8 cellular contexts compared by ENCODE assay signal in the genomic region with DNA sequence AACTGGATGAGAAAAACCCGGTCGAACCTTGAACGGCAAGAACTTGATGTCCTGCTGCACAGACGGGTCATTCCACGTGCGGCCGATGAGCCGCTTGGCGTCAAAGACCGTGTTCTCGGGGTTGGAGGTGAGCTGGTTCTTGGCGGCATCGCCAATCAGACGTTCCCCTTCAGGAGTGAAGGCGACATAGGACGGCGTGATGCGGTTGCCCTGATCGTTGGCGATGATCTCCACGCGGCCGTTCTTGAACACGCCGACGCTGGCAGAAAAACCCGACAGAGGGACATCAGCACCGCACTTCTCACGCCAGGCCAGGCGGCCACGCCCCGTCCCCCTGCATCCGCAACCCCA. TPM values are rescaled to one million over a fixed set of nuclear protein-coding genes. Genes with fewer than 3 reads are reported as not detected.
A peak's percentile ranks its signal among the peaks of the same experiment; 100 is the strongest.
DNase-seq lines count a peak whose midpoint lies in the region; ATAC-seq, FAIRE-seq and TF ChIP-seq lines count a peak whose summit lies in the region.

No MANE protein-coding gene starts in this region.

- intact Hi-C loops in uterus (cut with DNase I; ENCODE audit: low total_unique reads): no loop called here

- TF ChIP-seq POLR2A in uterus (IDR thresholded peaks at IDR 0.05): no peak
- no peak for TF ChIP-seq POLR2A in H54 (IDR thresholded peaks at IDR 0.05; ENCODE audit: low read depth, low read length)

- no peaks in the 10 kb centered on the region for H3K9me3 Mint-ChIP-seq in nephron

- H3K4me3 ChIP-seq in WERI-Rb-1 (ENCODE audit: low read depth, low read length) (peak overlapping the region; percentile 87), epithelial cell of proximal tubule (ENCODE audit: low read depth, low read length) (peak overlapping the region; percentile 84), uterus (peak overlapping the region; percentile 83 to 84)

- peaks cover 55% of the 10 kb centered on the region for H3K36me3 ChIP-seq in WERI-Rb-1
- no peaks in the 10 kb centered on the region for H3K36me3 ChIP-seq in uterus

- H3K4me3 Mint-ChIP-seq in nephron: peak overlapping the region; percentile 94 to 96 (median 95)

- H3K9me3 ChIP-seq in WERI-Rb-1 (ENCODE audit: severe bottlenecking): no peaks in the 10 kb centered on the region
- H3K9me3 ChIP-seq in uterus: no peaks in the 10 kb centered on the region

- ATAC-seq in HG03159 (IDR thresholded peaks at IDR 0.05; ENCODE audit: unreplicated experiment): peak; percentile 1

- peak; percentile 31 for DNase-seq in activated T-cell treated with anti-CD3 and anti-CD28 coated beads for 24 hours (ENCODE audit: low read depth)
- DNase-seq in activated T-cell treated with anti-CD3 and anti-CD28 coated beads, Interleukin-2, amount 50 U/mL, for 1 hour: no peak
- DNase-seq in WERI-Rb-1: no peak
- DNase-seq in epithelial cell of proximal tubule (ENCODE audit: low read depth): no peak
- peak in 1 of 2 donors; percentile 46 for DNase-seq in uterus
- DNase-seq in H54 (ENCODE audit: insufficient read length, low spot score): no peak

- peaks cover 0 to 6% of the 10 kb centered on the region in 2 donors for H3K4me1 ChIP-seq in uterus

- H3K27ac Mint-ChIP-seq in nephron: peak overlapping the region; percentile 91 to 99 (median 98)

- TF ChIP-seq CTCF in WERI-Rb-1 (IDR thresholded peaks at IDR 0.05; ENCODE audit: low read depth, low read length) (no peak), epithelial cell of proximal tubule (conservative IDR thresholded peaks at IDR 0.05; ENCODE audit: low read depth, low read length) (no peak), nephron (IDR thresholded peaks at IDR 0.05; ENCODE audit: unreplicated experiment in 3 of 3) (no peak), uterus (IDR thresholded peaks at IDR 0.05) (no peak)

- H3K4me1 Mint-ChIP-seq in nephron: peaks cover 38% of the 10 kb centered on the region

- H3K36me3 Mint-ChIP-seq in nephron (ENCODE audit: low read depth): peaks cover 53% of the 10 kb centered on the region

- H3K27ac ChIP-seq in WERI-Rb-1 (peak overlapping the region; percentile 91), uterus (peak overlapping the region; percentile 75 to 90)

- no peaks in the 10 kb centered on the region for H3K27me3 ChIP-seq in WERI-Rb-1 (ENCODE audit: insufficient read depth, low read depth, severe bottlenecking)
- H3K27me3 ChIP-seq in uterus: no peaks in the 10 kb centered on the region

- H3K27me3 Mint-ChIP-seq in nephron (ENCODE audit: low read depth): no peaks in the 10 kb centered on the region

- FAIRE-seq in H54 (lab: Jason Lieb, UNC): no peak

RNA-seq across cellular contexts. Expression of gene HSPA5, which starts 0.5 kb away (rescaled TPM):
- 210 and 241 TPM in 2 replicates for total RNA-seq in epithelial cell of proximal tubule
- 100 to 1,000 TPM in 2 of 4 donors, 10 to 100 TPM in 2; 23.1 to 143 (median 88.4) TPM for total RNA-seq in uterus

RNA-seq across cellular contexts. Expression of gene GAPVD1, which starts 21.0 kb away (rescaled TPM):
- total RNA-seq in epithelial cell of proximal tubule (18.2 and 20.8 TPM in 2 replicates), uterus (10 to 100 TPM; 41.0 to 73.8 (median 64.0) TPM)

RNA-seq across cellular contexts. Expression of gene RABEPK, which starts 40.3 kb away (rescaled TPM):
- total RNA-seq in epithelial cell of proximal tubule (20.3 and 37.9 TPM in 2 replicates), uterus (10 to 100 TPM; 16.0 to 39.7 (median 21.0) TPM)

RNA-seq across cellular contexts. Expression of gene PPP6C, which starts 51.0 kb away (rescaled TPM):
- total RNA-seq in epithelial cell of proximal tubule: 28.3 and 29.7 TPM in 2 replicates
- 10 to 100 TPM; 19.0 to 43.7 (median 21.2) TPM for total RNA-seq in uterus
